21 cellular contexts compared by ENCODE assay signal in the genomic region with DNA sequence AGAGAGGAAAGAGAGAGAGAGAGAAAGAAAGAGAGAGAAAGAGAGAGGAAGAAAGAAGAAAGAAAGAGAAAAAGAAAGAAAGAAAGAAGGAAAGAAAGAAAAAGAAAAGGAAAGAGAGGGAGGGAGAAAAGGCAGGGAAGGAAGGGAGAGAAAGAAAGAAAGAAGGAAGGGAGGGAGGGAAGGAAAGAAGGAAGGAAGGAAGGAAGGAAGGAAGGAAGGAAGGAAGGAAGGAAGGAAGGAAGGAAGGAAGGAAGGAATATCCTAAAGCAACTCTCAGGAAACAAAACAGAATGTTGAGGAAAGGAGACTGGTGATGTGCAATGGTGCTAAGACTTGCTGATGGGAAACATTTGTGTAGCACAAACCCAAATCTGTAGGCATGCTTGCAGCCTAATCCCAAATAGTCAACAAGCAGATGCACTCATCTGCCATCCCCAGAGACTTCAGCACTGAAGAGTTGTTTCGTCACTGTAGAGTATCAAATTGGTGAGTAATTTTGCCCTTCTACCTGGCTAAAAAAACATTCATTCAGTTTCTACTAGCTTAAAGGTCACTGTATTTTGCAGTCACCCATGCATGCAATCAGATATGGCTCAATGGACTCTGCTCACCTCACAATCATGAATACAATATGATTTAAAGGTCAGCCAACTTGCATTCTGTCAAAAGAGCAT.
DNase-seq lines count a peak whose midpoint lies in the region; ATAC-seq and FAIRE-seq lines count a peak whose summit lies in the region.
"Had no signal": no experiment of that assay in that cellular context is flagged by ENCODE, and none has a peak within 500 bp of the region (broad histone marks: within the 10 kb centered on the region; RNA-seq: fewer than 3 reads in every experiment).

No MANE protein-coding gene starts in this region.

- DNase-seq in NCI-H146 (lab: John Stamatoyannopoulos, UW) (peak; percentile 22), NCI-H146 treated with DMSO at 0.1 percent for 48 hours (lab: John Stamatoyannopoulos, UW; ENCODE audit: unreplicated experiment) (no peak), NCI-H524 treated with DMSO at 0.1 percent for 48 hours (lab: John Stamatoyannopoulos, UW) (peak; percentile 65), sciatic nerve (ENCODE audit: low spot score) (no peak)
- DNase-seq: activated B cell treated with CpG ODN at 0.5 μM for 24 hours; activated CD4-positive, alpha-beta memory T cell treated with anti-CD3 and anti-CD28 coated beads for 36 hours; activated gamma-delta T cell; adrenal gland; Caco-2; cortex of kidney; IMR-90; NCI-H1930; NK-92 treated with Interleukin-12 subunit alpha and Interleukin-12 subunit beta, amount 100 ng/mL, for 24 hours had no signal

- intact Hi-C loops in sciatic nerve (cut with DNase I), result no loop called here

- peak; percentile 51 for FAIRE-seq in islet of Langerhans (lab: Jason Lieb, UNC)
- FAIRE-seq: A204.1, G401.6, urothelium cell line had no signal

- ATAC-seq in GM19351 (IDR thresholded peaks at IDR 0.05; ENCODE audit: unreplicated experiment) (peak; percentile 37), HG03432 (IDR thresholded peaks at IDR 0.05; ENCODE audit: unreplicated experiment) (no peak), HG03045 (IDR thresholded peaks at IDR 0.05; ENCODE audit: unreplicated experiment) (no peak), sciatic nerve (no peak)
- ATAC-seq: SK-N-SH treated with all-trans-retinoic acid at 6 μM for 48 hours had no signal

Comparison
In these comparisons a context has a peak if more than half of its experiments do, and no peak if none do; other contexts are left out.
1. DNase-seq: peak in NCI-H146 (single experiment) and NCI-H524 treated with DMSO at 0.1 percent for 48 hours (single experiment); none in NCI-H146 treated with DMSO at 0.1 percent for 48 hours (single experiment) and sciatic nerve (single experiment).